In the genomic region with DNA sequence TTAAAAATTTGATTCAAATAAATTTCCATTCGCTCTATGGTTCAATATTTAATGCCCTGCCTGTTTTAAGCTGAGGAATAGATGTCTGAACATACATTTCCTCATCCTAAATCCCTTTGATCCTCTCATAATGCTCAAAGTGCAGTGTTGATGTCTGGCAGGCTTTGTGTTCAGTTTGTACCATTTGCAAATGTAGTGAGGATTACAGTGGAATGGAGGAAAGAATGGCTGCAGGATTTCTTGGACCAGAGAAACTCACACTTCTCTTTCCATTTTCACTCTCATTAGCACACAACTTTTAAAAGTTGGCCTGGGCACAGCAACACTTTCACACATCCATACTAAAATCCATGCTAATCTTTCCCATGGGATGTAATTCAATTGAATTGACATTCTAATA, we compare ENCODE assay signal across 1 cellular context.
TF ChIP-seq lines count a peak whose summit lies in the region.

No MANE protein-coding gene starts in this region.

TF ChIP-seq in HepG2, 621 proteins besides CTCF, POLR2A, EP300 and RAD21 (continued from another document and continues in another):
- TF ChIP-seq FOXA1 (IDR thresholded peaks at IDR 0.05) (no peak), FOXA1 (CRISPR knock-in tag; IDR thresholded peaks at IDR 0.05) (0 out of 2 replicates have a peak, but pooled peaks have one; percentile 26), MXD1 (CRISPR knock-in tag; IDR thresholded peaks at IDR 0.05) (no peak), ZNF788 (CRISPR knock-in tag; IDR thresholded peaks at IDR 0.05; ENCODE audit: borderline replicate concordance) (no peak), NCOA1 (CRISPR knock-in tag; IDR thresholded peaks at IDR 0.05) (no peak), EEA1 (CRISPR knock-in tag; IDR thresholded peaks at IDR 0.05; ENCODE audit: borderline replicate concordance) (no peak), ESRRA (CRISPR knock-in tag; IDR thresholded peaks at IDR 0.05; ENCODE audit: low read depth) (no peak), REXO4 (CRISPR knock-in tag; IDR thresholded peaks at IDR 0.05; ENCODE audit: borderline replicate concordance) (no peak), CCDC6 (CRISPR knock-in tag; IDR thresholded peaks at IDR 0.05) (no peak), ZXDC (CRISPR knock-in tag; IDR thresholded peaks at IDR 0.05) (no peak), BHLHE40 (IDR thresholded peaks at IDR 0.05; ENCODE audit: low read length) (no peak), CEBPB (IDR thresholded peaks at IDR 0.05; ENCODE audit: borderline replicate concordance, low read depth, low read length) (peak; percentile 29; the same call in 1 of the 2 replicates), REPIN1 (CRISPR knock-in tag; IDR thresholded peaks at IDR 0.05; ENCODE audit: borderline replicate concordance, low read depth) (no peak), CBFB (CRISPR knock-in tag; IDR thresholded peaks at IDR 0.05) (no peak), ZBTB20 (CRISPR knock-in tag; IDR thresholded peaks at IDR 0.05; ENCODE audit: borderline replicate concordance, low read depth) (no peak), ZNF773 (CRISPR knock-in tag; IDR thresholded peaks at IDR 0.05; ENCODE audit: borderline replicate concordance) (no peak), SRY (CRISPR knock-in tag; IDR thresholded peaks at IDR 0.05) (no peak), KDM1A (CRISPR knock-in tag; IDR thresholded peaks at IDR 0.05) (peak; percentile 77), TCF7 (IDR thresholded peaks at IDR 0.05; ENCODE audit: low read depth) (peak; percentile 79), HNRNPLL (IDR thresholded peaks at IDR 0.05; ENCODE audit: low read depth, low read length, poor library complexity, severe bottlenecking) (no peak), ZMAT3 (CRISPR knock-in tag; conservative IDR thresholded peaks at IDR 0.05) (no peak), HMGA1 (CRISPR knock-in tag; conservative IDR thresholded peaks at IDR 0.05) (no peak), HOMEZ (CRISPR knock-in tag; IDR thresholded peaks at IDR 0.05; ENCODE audit: low read depth) (peak; percentile 18; the same call in 1 of the 2 replicates), HDAC2 (CRISPR knock-in tag; IDR thresholded peaks at IDR 0.05) (peak; percentile 54; the same call in 1 of the 2 replicates), ZNF17 (CRISPR knock-in tag; IDR thresholded peaks at IDR 0.05) (no peak), GATAD2A (CRISPR knock-in tag; IDR thresholded peaks at IDR 0.05) (0 out of 2 replicates have a peak, but pooled peaks have one; percentile 23), ZSCAN30 (CRISPR knock-in tag; IDR thresholded peaks at IDR 0.05) (no peak), ZNF441 (CRISPR knock-in tag; IDR thresholded peaks at IDR 0.05; ENCODE audit: borderline replicate concordance) (no peak), ZNF597 (CRISPR knock-in tag; IDR thresholded peaks at IDR 0.05) (no peak), ZKSCAN5 (CRISPR knock-in tag; IDR thresholded peaks at IDR 0.05) (no peak), PITX1 (CRISPR knock-in tag; IDR thresholded peaks at IDR 0.05) (peak; percentile 40; the same call in 1 of the 2 replicates), AFF4 (CRISPR knock-in tag; IDR thresholded peaks at IDR 0.05) (no peak), FOXP4 (CRISPR knock-in tag; IDR thresholded peaks at IDR 0.05) (peak; percentile 64), YY1 (IDR thresholded peaks at IDR 0.05; ENCODE audit: insufficient read depth, insufficient replicate concordance, low read depth, low read length) (peak; percentile 43), EED (CRISPR knock-in tag; IDR thresholded peaks at IDR 0.05) (no peak), SNAPC4 (CRISPR knock-in tag; IDR thresholded peaks at IDR 0.05) (no peak), SIN3A (IDR thresholded peaks at IDR 0.05; ENCODE audit: borderline replicate concordance, low read depth, low read length) (no peak), RARA (CRISPR knock-in tag; IDR thresholded peaks at IDR 0.05) (peak; percentile 24; the same call in 1 of the 2 replicates)
- TF ChIP-seq, protein P1, sequence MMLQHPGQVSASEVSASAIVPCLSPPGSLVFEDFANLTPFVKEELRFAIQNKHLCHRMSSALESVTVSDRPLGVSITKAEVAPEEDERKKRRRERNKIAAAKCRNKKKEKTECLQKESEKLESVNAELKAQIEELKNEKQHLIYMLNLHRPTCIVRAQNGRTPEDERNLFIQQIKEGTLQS (CRISPR knock-in tag; IDR thresholded peaks at IDR 0.05): no peak
- TF ChIP-seq, protein P2, sequence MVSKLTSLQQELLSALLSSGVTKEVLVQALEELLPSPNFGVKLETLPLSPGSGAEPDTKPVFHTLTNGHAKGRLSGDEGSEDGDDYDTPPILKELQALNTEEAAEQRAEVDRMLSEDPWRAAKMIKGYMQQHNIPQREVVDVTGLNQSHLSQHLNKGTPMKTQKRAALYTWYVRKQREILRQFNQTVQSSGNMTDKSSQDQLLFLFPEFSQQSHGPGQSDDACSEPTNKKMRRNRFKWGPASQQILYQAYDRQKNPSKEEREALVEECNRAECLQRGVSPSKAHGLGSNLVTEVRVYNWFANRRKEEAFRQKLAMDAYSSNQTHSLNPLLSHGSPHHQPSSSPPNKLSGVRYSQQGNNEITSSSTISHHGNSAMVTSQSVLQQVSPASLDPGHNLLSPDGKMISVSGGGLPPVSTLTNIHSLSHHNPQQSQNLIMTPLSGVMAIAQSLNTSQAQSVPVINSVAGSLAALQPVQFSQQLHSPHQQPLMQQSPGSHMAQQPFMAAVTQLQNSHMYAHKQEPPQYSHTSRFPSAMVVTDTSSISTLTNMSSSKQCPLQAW (CRISPR knock-in tag; IDR thresholded peaks at IDR 0.05): no peak
